ENCODE assay signal across 22 cellular contexts in the genomic region with DNA sequence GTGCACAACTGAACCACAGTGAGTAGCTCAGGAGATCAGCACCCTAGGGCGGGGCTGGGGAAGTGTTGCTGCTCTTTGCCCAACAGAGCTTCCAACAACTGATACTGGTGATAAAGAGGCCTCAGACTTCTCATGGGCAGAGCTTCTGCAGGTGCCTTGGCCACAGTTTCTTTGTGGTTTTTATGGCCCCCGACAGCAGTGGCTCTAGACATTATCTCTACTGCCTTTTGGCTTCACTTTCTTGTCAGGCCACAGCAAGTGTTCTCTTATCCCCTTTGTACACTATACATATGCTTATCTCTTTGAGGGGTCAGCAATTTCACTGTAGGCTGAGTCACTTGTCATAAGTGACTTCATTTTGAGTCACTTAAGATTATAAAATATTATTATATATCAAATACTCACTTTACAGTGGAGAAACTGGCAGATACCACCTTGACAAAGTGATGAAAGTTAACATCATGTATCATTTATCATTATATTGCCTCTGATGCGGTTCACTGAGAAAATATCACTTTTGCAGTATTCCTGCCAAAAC.
A peak's percentile ranks its signal among the peaks of the same experiment; 100 is the strongest.
DNase-seq lines count a peak whose midpoint lies in the region; ATAC-seq and TF ChIP-seq lines count a peak whose summit lies in the region.
"Had no signal": no experiment of that assay in that cellular context is flagged by ENCODE, and none has a peak within 500 bp of the region (broad histone marks: within the 10 kb centered on the region; RNA-seq: fewer than 3 reads in every experiment).

No MANE protein-coding gene starts in this region.

- no peak overlapping the region for H3K9ac ChIP-seq in MM.1S (ENCODE audit: low read length)
- H3K9ac ChIP-seq: BLaER1 had no signal

- peaks cover 3% of the 10 kb centered on the region; the same call in 1 of the 2 replicates for H3F3A ChIP-seq in MM.1S (ENCODE audit: insufficient read depth, low read length)

- H2AFZ ChIP-seq in MM.1S (ENCODE audit: low read length) = no peak overlapping the region

- H3K4me1 ChIP-seq in MM.1S (ENCODE audit: low read length) = peaks cover 6% of the 10 kb centered on the region; the same call in 1 of the 2 replicates
- H3K4me1 ChIP-seq: BLaER1, right atrium auricular region, transverse colon had no signal

- H3K27ac ChIP-seq in MM.1S (ENCODE audit: low read length) = no peak overlapping the region
- H3K27ac ChIP-seq: BLaER1, right atrium auricular region, RWPE1, transverse colon had no signal

- H3K79me2 ChIP-seq in MM.1S (ENCODE audit: low read length) = no peaks in the 10 kb centered on the region

- DNase-seq in MM.1S (peak; percentile 92), inferior parietal cortex (ENCODE audit: extremely low spot score) (peak; percentile 17), NCI-H226 (no peak), hepatic stellate cell (ENCODE audit: low spot score) (no peak), activated T-cell treated with anti-CD3 and anti-CD28 coated beads for 4 hours (no peak)
- DNase-seq: activated naive CD8-positive, alpha-beta T cell treated with anti-CD3 and anti-CD28 coated beads, Interleukin-2, amount 50 U/mL, for 24 hours; central memory CD4-positive, alpha-beta T cell; DMS53; endodermal cell; foreskin melanocyte; IMR-90; NCI-H1694 treated with DMSO at 0.1 percent for 48 hours; NCI-H526 treated with DMSO at 0.1 percent for 48 hours; stimulated activated CD4-positive, alpha-beta T cell treated with anti-CD3 and anti-CD28 coated beads, Interleukin-2, amount 100 ng/mL, for 24 hours; T-helper 2 cell; transverse colon had no signal

- no peak for TF ChIP-seq CTCF in MM.1S (IDR thresholded peaks at IDR 0.05; ENCODE audit: low read length)

- H3K9me2 ChIP-seq in MM.1S (replicated peaks; ENCODE audit: insufficient read depth, low read length) = no peaks in the 10 kb centered on the region

- no peak overlapping the region for H3K4me3 ChIP-seq in MM.1S (ENCODE audit: low read length)
- H3K4me3 ChIP-seq: BLaER1, right atrium auricular region, transverse colon had no signal

- ATAC-seq in GM18909 (IDR thresholded peaks at IDR 0.05; ENCODE audit: poor library complexity, unreplicated experiment) = peak; percentile 71
- ATAC-seq in HG02852 (IDR thresholded peaks at IDR 0.05; ENCODE audit: unreplicated experiment) = peak; percentile 54
- no peak for ATAC-seq in HG02970 (IDR thresholded peaks at IDR 0.05; ENCODE audit: low FRiP score, unreplicated experiment)
- ATAC-seq: activated naive CD8-positive, alpha-beta T cell treated with anti-CD3 and anti-CD28 coated beads, Interleukin-2, amount 50 U/mL, for 24 hours had no signal

- H3K36me3 ChIP-seq in MM.1S (replicated peaks; ENCODE audit: insufficient read depth, low read length) = no peaks in the 10 kb centered on the region
- H3K36me3 ChIP-seq: BLaER1, right atrium auricular region, transverse colon had no signal

- no peak overlapping the region for H3K4me2 ChIP-seq in MM.1S (ENCODE audit: low read depth, low read length)
- H3K4me2 ChIP-seq: BLaER1 had no signal

- no peaks in the 10 kb centered on the region for H3K27me3 ChIP-seq in MM.1S (replicated peaks; ENCODE audit: insufficient read depth, low read length)
- H3K27me3 ChIP-seq: BLaER1, right atrium auricular region, transverse colon had no signal

- H3K9me3 ChIP-seq in MM.1S (replicated peaks; ENCODE audit: insufficient read depth, low read length) = no peaks in the 10 kb centered on the region
- H3K9me3 ChIP-seq: BLaER1, transverse colon had no signal

- H4K20me1 ChIP-seq in MM.1S (ENCODE audit: insufficient read depth, low read length) = no peaks in the 10 kb centered on the region
- H4K20me1 ChIP-seq: BLaER1 had no signal

Comparison
In these comparisons a context has a peak if more than half of its experiments do, and no peak if none do; other contexts are left out.
1. DNase-seq: peak in MM.1S (single experiment) and inferior parietal cortex (single experiment); none in NCI-H226 (single experiment), hepatic stellate cell (single experiment) and activated T-cell treated with anti-CD3 and anti-CD28 coated beads for 4 hours (single experiment).